In genomic region chr22:38843201-38843715, GRCh38 we compare ENCODE assay signal across 8 cellular contexts. TPM values are rescaled to one million over a fixed set of nuclear protein-coding genes. Genes with fewer than 3 reads are reported as not detected.
DNase-seq lines count a peak whose midpoint lies in the region; ATAC-seq and TF ChIP-seq lines count a peak whose summit lies in the region.

No MANE protein-coding gene starts in this region.

- DNase-seq in GDM1 (lab: John Stamatoyannopoulos, UW) (peak; percentile 23), NCI-H1105 treated with DMSO at 0.1 percent for 48 hours (lab: John Stamatoyannopoulos, UW) (peak; percentile 52), endodermal cell (peak; percentile 78)
- peak; percentile 21 to 23 for DNase-seq in activated CD4-positive, alpha-beta T cell treated with anti-CD3 and anti-CD28 coated beads, Interleukin-2, amount 50 U/mL, for 4 hours
- peak; percentile 4 to 19 for DNase-seq in stimulated activated CD8-positive, alpha-beta memory T cell treated with anti-CD3 and anti-CD28 coated beads, Interleukin-7, amount 100 ng/mL, for 1 hour (ENCODE audit: low read depth in 2 of 2)

- H3K27me3 ChIP-seq in endodermal cell (ENCODE audit: control insufficient read depth, insufficient read depth, low read length, poor library complexity, severe bottlenecking): peaks cover 61% of the 10 kb centered on the region

- H3K4me1 ChIP-seq in endodermal cell (ENCODE audit: control insufficient read depth, insufficient read depth, low read length) (no peaks in the 10 kb centered on the region), mesodermal cell (ENCODE audit: control insufficient read depth, insufficient read depth, low read length, poor library complexity, severe bottlenecking) (peaks cover 8% of the 10 kb centered on the region)

- no peak overlapping the region for H3K27ac ChIP-seq in endodermal cell (ENCODE audit: low read depth, low read length)
- no peak overlapping the region for H3K27ac ChIP-seq in mesodermal cell (ENCODE audit: low read depth, low read length, severe bottlenecking)

- H3K4me3 Mint-ChIP-seq in endodermal cell: peak overlapping the region; percentile 48

- H3K27me3 Mint-ChIP-seq in endodermal cell (ENCODE audit: insufficient read depth): peaks cover 76% of the 10 kb centered on the region

- H3K27ac Mint-ChIP-seq in endodermal cell: no peak overlapping the region

- H3K9me3 ChIP-seq in endodermal cell (ENCODE audit: control insufficient read depth, low read length) (no peaks in the 10 kb centered on the region), mesodermal cell (ENCODE audit: control insufficient read depth, low read length) (no peaks in the 10 kb centered on the region)

- 0 to 1% methylated on average over 19 to 81 of the region's 81 CpGs for WGBS in endodermal cell (ENCODE audit: insufficient coverage in 1 of 2, insufficient read length in 1 of 2), 2 experiments
- WGBS in mesodermal cell (ENCODE audit: insufficient coverage in 2 of 2), 2 experiments: 0 to 1% methylated on average over 64 to 75 of the region's 81 CpGs

- H3K36me3 ChIP-seq in endodermal cell (ENCODE audit: control insufficient read depth, insufficient read depth, low read length): no peaks in the 10 kb centered on the region
- H3K36me3 ChIP-seq in mesodermal cell (ENCODE audit: control insufficient read depth, insufficient read depth, low read length): no peaks in the 10 kb centered on the region

- H3K9me3 Mint-ChIP-seq in endodermal cell: no peaks in the 10 kb centered on the region

- H3K4me3 ChIP-seq in endodermal cell (ENCODE audit: low read length) (peak overlapping the region; percentile 49), mesodermal cell (ENCODE audit: extremely low read depth, insufficient read depth, low read length, poor library complexity, severe bottlenecking) (peak overlapping the region; percentile 36)

- ATAC-seq in HG03571 (IDR thresholded peaks at IDR 0.05; ENCODE audit: unreplicated experiment) (no peak), GM18498 (IDR thresholded peaks at IDR 0.05; ENCODE audit: unreplicated experiment) (no peak)

- H3K36me3 Mint-ChIP-seq in endodermal cell (ENCODE audit: low read depth): no peaks in the 10 kb centered on the region

- no peaks in the 10 kb centered on the region for H3K4me1 Mint-ChIP-seq in endodermal cell

- peak overlapping the region; percentile 15 for H3K9ac ChIP-seq in endodermal cell (ENCODE audit: extremely low read depth, low read length, poor library complexity, severe bottlenecking)

- peak; percentile 60 for TF ChIP-seq CTCF in endodermal cell (conservative IDR thresholded peaks at IDR 0.05)

RNA-seq across cellular contexts. Expression of gene NPTXR, which starts 0.6 kb away (rescaled TPM):
- 1 to 10 TPM; 2.1 to 2.5 TPM for total RNA-seq in endodermal cell
- polyA plus RNA-seq in endodermal cell (2013, experiment 1 of 2): 3.2 TPM
- 2.6 TPM for polyA plus RNA-seq in endodermal cell (2013, experiment 2 of 2)
- polyA plus RNA-seq in mesodermal cell (2013, experiment 1 of 2): 3.5 TPM
- 3.5 TPM for polyA plus RNA-seq in mesodermal cell (2013, experiment 2 of 2)

RNA-seq across cellular contexts. Expression of gene CBX6, which starts 28.8 kb away (rescaled TPM):
- total RNA-seq in endodermal cell: 10 to 100 TPM; 12.8 to 28.2 TPM
- 18.6 TPM for polyA plus RNA-seq in endodermal cell (2013, experiment 1 of 2)
- polyA plus RNA-seq in endodermal cell (2013, experiment 2 of 2): 18.3 TPM
- polyA plus RNA-seq in mesodermal cell (2013, experiment 1 of 2): 9.5 TPM
- 8.7 TPM for polyA plus RNA-seq in mesodermal cell (2013, experiment 2 of 2)

RNA-seq across cellular contexts. Expression of gene DNAL4, which starts 49.3 kb away (rescaled TPM):
- total RNA-seq in endodermal cell: 10 to 100 TPM; 24.8 to 29.8 TPM
- 28.5 TPM for polyA plus RNA-seq in endodermal cell (2013, experiment 1 of 2)
- polyA plus RNA-seq in endodermal cell (2013, experiment 2 of 2): 25.9 TPM
- 24.7 TPM for polyA plus RNA-seq in mesodermal cell (2013, experiment 1 of 2)
- polyA plus RNA-seq in mesodermal cell (2013, experiment 2 of 2): 20.3 TPM

Comparison
In these comparisons a context has a peak if more than half of its experiments do, and no peak if none do; other contexts are left out.
1. DNase-seq: peak in every context shown above with its lines; median percentile 78 in endodermal cell; 52 in NCI-H1105 treated with DMSO at 0.1 percent for 48 hours; 23 in GDM1; 22 in activated CD4-positive, alpha-beta T cell treated with anti-CD3 and anti-CD28 coated beads, Interleukin-2, amount 50 U/mL, for 4 hours; 12 in stimulated activated CD8-positive, alpha-beta memory T cell treated with anti-CD3 and anti-CD28 coated beads, Interleukin-7, amount 100 ng/mL, for 1 hour.